Comparison of ENCODE assay signal across 1 cellular context in the genomic region with DNA sequence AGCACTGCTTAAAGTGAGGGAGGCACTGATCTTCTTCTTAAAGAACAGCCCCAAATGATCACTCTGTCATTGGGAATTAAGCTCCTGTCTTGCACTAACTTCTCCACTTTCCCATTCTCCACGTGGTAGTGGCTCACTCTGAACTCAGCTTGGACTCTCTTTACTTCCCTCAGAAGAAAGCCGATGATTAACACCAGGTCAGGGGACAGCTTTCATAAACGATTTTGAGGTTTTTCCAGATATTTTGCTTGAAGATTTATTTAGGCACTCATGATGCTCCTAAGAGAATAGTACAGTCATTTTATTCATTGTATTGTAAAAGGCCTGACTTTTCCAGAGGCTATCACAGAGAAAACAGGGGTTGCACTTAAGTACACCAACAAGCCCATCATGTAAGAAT.
TF ChIP-seq lines count a peak whose summit lies in the region.

No MANE protein-coding gene starts in this region.

TF ChIP-seq in HepG2, 621 proteins besides CTCF, POLR2A, EP300 and RAD21 (continued from another document):
- TF ChIP-seq ZNF501 (CRISPR knock-in tag; IDR thresholded peaks at IDR 0.05) (no peak), GABPB1 (CRISPR knock-in tag; IDR thresholded peaks at IDR 0.05) (no peak), ZNF468 (CRISPR knock-in tag; IDR thresholded peaks at IDR 0.05) (no peak), NRL (CRISPR knock-in tag; IDR thresholded peaks at IDR 0.05; ENCODE audit: borderline replicate concordance) (no peak)
- TF ChIP-seq, protein P1, sequence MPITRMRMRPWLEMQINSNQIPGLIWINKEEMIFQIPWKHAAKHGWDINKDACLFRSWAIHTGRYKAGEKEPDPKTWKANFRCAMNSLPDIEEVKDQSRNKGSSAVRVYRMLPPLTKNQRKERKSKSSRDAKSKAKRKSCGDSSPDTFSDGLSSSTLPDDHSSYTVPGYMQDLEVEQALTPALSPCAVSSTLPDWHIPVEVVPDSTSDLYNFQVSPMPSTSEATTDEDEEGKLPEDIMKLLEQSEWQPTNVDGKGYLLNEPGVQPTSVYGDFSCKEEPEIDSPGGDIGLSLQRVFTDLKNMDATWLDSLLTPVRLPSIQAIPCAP (CRISPR knock-in tag; IDR thresholded peaks at IDR 0.05; ENCODE audit: low read depth), result no peak
